In the genomic region with DNA sequence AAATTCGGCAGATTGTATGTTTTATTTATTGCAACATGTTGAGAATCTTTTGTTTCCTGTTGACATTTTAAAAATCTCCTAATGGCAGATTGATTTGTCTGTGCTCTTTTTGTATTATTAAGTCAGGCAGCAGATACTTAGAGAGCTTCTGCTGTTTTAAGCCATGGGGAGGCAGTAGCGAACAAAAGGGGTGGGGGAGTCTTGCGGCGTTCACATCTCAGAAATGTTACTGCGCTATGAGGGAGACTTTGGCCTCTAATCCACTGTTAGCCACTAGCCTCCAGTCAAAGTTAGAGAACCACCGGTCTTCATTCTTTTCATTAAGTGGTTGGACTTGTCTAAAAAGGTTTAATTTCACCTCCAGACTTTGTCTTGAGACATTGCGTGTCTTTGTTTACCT, we compare ENCODE assay signal across 11 cellular contexts.
A peak's percentile ranks its signal among the peaks of the same experiment; 100 is the strongest.
DNase-seq lines count a peak whose midpoint lies in the region; ATAC-seq and TF ChIP-seq lines count a peak whose summit lies in the region.
"Had no signal": no experiment of that assay in that cellular context is flagged by ENCODE, and none has a peak within 500 bp of the region (broad histone marks: within the 10 kb centered on the region; RNA-seq: fewer than 3 reads in every experiment).

No MANE protein-coding gene starts in this region.

- no peak for ATAC-seq in effector memory CD8-positive, alpha-beta T cell (replicated peaks)
- ATAC-seq in HG02588 (IDR thresholded peaks at IDR 0.05; ENCODE audit: unreplicated experiment): no peak

- peaks cover 37% of the 10 kb centered on the region for H4K20me1 ChIP-seq in OCI-LY7 (ENCODE audit: insufficient read depth, low read length)

- H3K36me3 ChIP-seq in OCI-LY7 (ENCODE audit: insufficient read depth, low read length): peaks cover 19% of the 10 kb centered on the region
- H3K36me3 ChIP-seq: transverse colon had no signal

- no peak overlapping the region for H3K4me3 ChIP-seq in OCI-LY7 (ENCODE audit: low read depth, low read length, poor library complexity, severe bottlenecking)
- no peak overlapping the region for H3K4me3 ChIP-seq in retinal pigment epithelial cell (ENCODE audit: low read length)
- H3K4me3 ChIP-seq: transverse colon had no signal

- peaks cover 49% of the 10 kb centered on the region for H3K4me1 ChIP-seq in OCI-LY7 (ENCODE audit: insufficient read depth, low read length, poor library complexity, severe bottlenecking)

- peaks cover 24% of the 10 kb centered on the region for H3K36me3 Mint-ChIP-seq in effector memory CD8-positive, alpha-beta T cell (ENCODE audit: insufficient read depth)
- H3K36me3 Mint-ChIP-seq in activated T-helper 2 cell treated with anti-CD3 and anti-CD28 coated beads, Interferon-gamma antibody, Interleukin-2, Interleukin-4, amounts not matched to agents 10 μg/mL and 5 μg/mL and 100 μg/mL, durations not matched to agents 14 hours and 24 hours and 36 hours (ENCODE audit: low read depth): peaks cover 13% of the 10 kb centered on the region
- H3K36me3 Mint-ChIP-seq: naive B cell had no signal

- intact Hi-C loops in OCI-LY7 (cut with micrococcal nuclease; ENCODE audit: unreplicated experiment): loop anchor here (5.0 kb wide), 1 partner anchor 93 kb away; the partner anchor contains the start of gene DYRK1A
- intact Hi-C loops in activated T-helper 2 cell treated with anti-CD3 and anti-CD28 coated beads, Interferon-gamma antibody, Interleukin-2, Interleukin-4, amounts not matched to agents 10 μg/mL and 5 μg/mL and 100 μg/mL, durations not matched to agents 14 hours and 24 hours and 36 hours (cut with micrococcal nuclease): loop anchor here (2.0 to 5.0 kb wide), 3 partner anchors 53 to 102 kb away; no protein-coding TSS in a partner anchor

- peaks cover 100% of the 10 kb centered on the region for H3K79me2 ChIP-seq in OCI-LY7 (ENCODE audit: insufficient read depth, low read depth, low read length)

- DNase-seq in NCI-H748 (lab: John Stamatoyannopoulos, UW; ENCODE audit: unreplicated experiment) (peak; percentile 10), NCI-H748 treated with DMSO at 0.1 percent for 48 hours (lab: John Stamatoyannopoulos, UW) (no peak), OCI-LY7 (ENCODE audit: low spot score) (no peak), erythroblast (lab: John Stamatoyannopoulos, UW) (peak; percentile 40 to 43), retinal pigment epithelial cell (ENCODE audit: low read depth) (no peak)
- no peak for DNase-seq in effector memory CD8-positive, alpha-beta T cell
- no peak for DNase-seq in activated T-helper 2 cell treated with anti-CD3 and anti-CD28 coated beads, Interferon-gamma antibody, Interleukin-2, Interleukin-4, amounts not matched to agents 10 μg/mL and 5 μg/mL and 100 μg/mL, durations not matched to agents 14 hours and 24 hours and 36 hours (ENCODE audit: low spot score)
- DNase-seq: hypothalamus, naive B cell, transverse colon had no signal

- H3K4me1 Mint-ChIP-seq in effector memory CD8-positive, alpha-beta T cell (ENCODE audit: low read depth in 2 of 2): peaks cover 60 to 78% of the 10 kb centered on the region in 2 donors
- peaks cover 65% of the 10 kb centered on the region for H3K4me1 Mint-ChIP-seq in activated T-helper 2 cell treated with anti-CD3 and anti-CD28 coated beads, Interferon-gamma antibody, Interleukin-2, Interleukin-4, amounts not matched to agents 10 μg/mL and 5 μg/mL and 100 μg/mL, durations not matched to agents 14 hours and 24 hours and 36 hours (ENCODE audit: low read depth)

- no peak for TF ChIP-seq POLR2A in erythroblast (IDR thresholded peaks at IDR 0.05; ENCODE audit: low read length)

- H2AFZ ChIP-seq in OCI-LY7 (ENCODE audit: low read length): no peak overlapping the region

- no peak overlapping the region for H3K27ac Mint-ChIP-seq in effector memory CD8-positive, alpha-beta T cell
- no peak overlapping the region for H3K27ac Mint-ChIP-seq in activated T-helper 2 cell treated with anti-CD3 and anti-CD28 coated beads, Interferon-gamma antibody, Interleukin-2, Interleukin-4, amounts not matched to agents 10 μg/mL and 5 μg/mL and 100 μg/mL, durations not matched to agents 14 hours and 24 hours and 36 hours

- H3K9me3 Mint-ChIP-seq in effector memory CD8-positive, alpha-beta T cell: no peaks in the 10 kb centered on the region
- H3K9me3 Mint-ChIP-seq in activated T-helper 2 cell treated with anti-CD3 and anti-CD28 coated beads, Interferon-gamma antibody, Interleukin-2, Interleukin-4, amounts not matched to agents 10 μg/mL and 5 μg/mL and 100 μg/mL, durations not matched to agents 14 hours and 24 hours and 36 hours: no peaks in the 10 kb centered on the region

- H3K9me3 ChIP-seq in OCI-LY7 (ENCODE audit: low read length): 0 out of 2 replicates have a peak, but pooled peaks cover 6% of the 10 kb centered on the region
- H3K9me3 ChIP-seq: transverse colon had no signal

- H3K4me3 Mint-ChIP-seq in effector memory CD8-positive, alpha-beta T cell: no peak overlapping the region
- H3K4me3 Mint-ChIP-seq in activated T-helper 2 cell treated with anti-CD3 and anti-CD28 coated beads, Interferon-gamma antibody, Interleukin-2, Interleukin-4, amounts not matched to agents 10 μg/mL and 5 μg/mL and 100 μg/mL, durations not matched to agents 14 hours and 24 hours and 36 hours (ENCODE audit: low read depth): no peak overlapping the region
- H3K4me3 Mint-ChIP-seq: naive B cell had no signal

- no TSS peak for BruUV-seq in OCI-LY7 (replicated peaks; lab: Mats Ljungman, UMichigan)

- POLR2A ChIA-PET in OCI-LY7 (lab: Charles Lee): interaction anchor here (0.7 kb wide), 1 partner anchor 842 kb away, joined by 3 read pairs; no protein-coding TSS in a partner anchor

- H3K27me3 Mint-ChIP-seq in effector memory CD8-positive, alpha-beta T cell: no peaks in the 10 kb centered on the region
- no peaks in the 10 kb centered on the region for H3K27me3 Mint-ChIP-seq in activated T-helper 2 cell treated with anti-CD3 and anti-CD28 coated beads, Interferon-gamma antibody, Interleukin-2, Interleukin-4, amounts not matched to agents 10 μg/mL and 5 μg/mL and 100 μg/mL, durations not matched to agents 14 hours and 24 hours and 36 hours (ENCODE audit: low read depth)
- H3K27me3 Mint-ChIP-seq: naive B cell had no signal

- H3K4me2 ChIP-seq in OCI-LY7 (ENCODE audit: low read length): no peak overlapping the region

- H3K27ac ChIP-seq in OCI-LY7 (ENCODE audit: low read depth, low read length, poor library complexity, severe bottlenecking): no peak overlapping the region
- H3K27ac ChIP-seq: transverse colon had no signal

- TF ChIP-seq CTCF in OCI-LY7 (conservative IDR thresholded peaks at IDR 0.05; ENCODE audit: low read length) (peak; percentile 65), retinal pigment epithelial cell (conservative IDR thresholded peaks at IDR 0.05; ENCODE audit: low read depth, low read length) (peak; percentile 22)

- CTCF ChIA-PET in OCI-LY7 (lab: Charles Lee; ENCODE audit: unreplicated experiment): no interaction called here

- no peaks in the 10 kb centered on the region for H3K9me2 ChIP-seq in OCI-LY7 (ENCODE audit: insufficient read depth, low read length)

Comparison
In these comparisons a context has a peak if more than half of its experiments do, and no peak if none do; other contexts are left out.
1. DNase-seq: peak in NCI-H748 (single experiment) and erythroblast (2 of 2); none in NCI-H748 treated with DMSO at 0.1 percent for 48 hours (single experiment), OCI-LY7 (single experiment), retinal pigment epithelial cell (single experiment), effector memory CD8-positive, alpha-beta T cell (0 of 3) and activated T-helper 2 cell treated with anti-CD3 and anti-CD28 coated beads, Interferon-gamma antibody, Interleukin-2, Interleukin-4, amounts not matched to agents 10 μg/mL and 5 μg/mL and 100 μg/mL, durations not matched to agents 14 hours and 24 hours and 36 hours (single experiment).